Comparison of ENCODE assay signal across 1 cellular context in genomic region chr2:32039447-32040219, GRCh38.
TF ChIP-seq lines count a peak whose summit lies in the region.

Gene DPY30 (minus strand): TSS chr2:32039805. CDS start chr2:32039456, 349 bp downstream.

TF ChIP-seq in K562, 482 proteins besides CTCF, POLR2A, EP300 and RAD21 (continued from another document and continues in another):
- TF ChIP-seq TGIF2 (CRISPR knock-in tag; IDR thresholded peaks at IDR 0.05) (no peak), XRCC5 (IDR thresholded peaks at IDR 0.05; ENCODE audit: low read depth, low read length) (no peak), TBP (optimal IDR thresholded peaks at IDR 0.05; ENCODE audit: low read depth, low read length) (peak; percentile 93), THRA (IDR thresholded peaks at IDR 0.05) (no peak), POLR2H (tag; IDR thresholded peaks at IDR 0.05; ENCODE audit: low read depth) (peak; percentile 92), PML (IDR thresholded peaks at IDR 0.05; ENCODE audit: low read length) (peak; percentile 89), ZNF277 (CRISPR knock-in tag; IDR thresholded peaks at IDR 0.05; ENCODE audit: borderline replicate concordance) (no peak), ZKSCAN1 (IDR thresholded peaks at IDR 0.05; ENCODE audit: low read depth, low read length) (no peak; the same call in 1 of the 2 replicates), CHD2 (IDR thresholded peaks at IDR 0.05; ENCODE audit: low read depth, low read length) (0 out of 2 replicates have a peak, but pooled peaks have one; percentile 37), TAF9B (IDR thresholded peaks at IDR 0.05; ENCODE audit: partially characterized antibody) (peak; percentile 93), FOXK2 (conservative IDR thresholded peaks at IDR 0.05 in 1 of 2, IDR thresholded peaks at IDR 0.05 in 1 of 2; ENCODE audit: low read depth in 2 of 2) (0 out of 4 replicates have a peak, but pooled peaks of 1 of the 2 experiments have one; percentile 42), ZNF146 (CRISPR knock-in tag; IDR thresholded peaks at IDR 0.05; ENCODE audit: unreplicated experiment) (no peak), MYC (IDR thresholded peaks at IDR 0.05; ENCODE audit: low read depth, low read length) (peak; percentile 95), MYC (CRISPR knock-in tag; IDR thresholded peaks at IDR 0.05; ENCODE audit: borderline replicate concordance, low read depth) (no peak), SAP30 (IDR thresholded peaks at IDR 0.05; ENCODE audit: borderline replicate concordance, insufficient read depth, low read depth, low read length, poor library complexity, severe bottlenecking) (peak; percentile 80), ZNF75A (CRISPR knock-in tag; IDR thresholded peaks at IDR 0.05) (no peak), CTBP1 (IDR thresholded peaks at IDR 0.05; ENCODE audit: borderline replicate concordance) (peak; percentile 78), MECOM (CRISPR knock-in tag; IDR thresholded peaks at IDR 0.05) (no peak), TBL1XR1 (IDR thresholded peaks at IDR 0.05; ENCODE audit: low read length in 2 of 2) (peak in 1 of 2 experiments; percentile 48; a peak in 1 of 4 replicates), MTA1 (IDR thresholded peaks at IDR 0.05; ENCODE audit: borderline replicate concordance) (peak; percentile 63; the same call in 1 of the 2 replicates), RBM39 (optimal IDR thresholded peaks at IDR 0.05; ENCODE audit: low read depth, low read length) (peak; percentile 29), HCFC1 (IDR thresholded peaks at IDR 0.05; ENCODE audit: low read depth, low read length) (peak; percentile 70), ZNF511 (CRISPR knock-in tag; IDR thresholded peaks at IDR 0.05) (no peak; the same call in 1 of the 2 replicates), KDM1A (IDR thresholded peaks at IDR 0.05) (no peak), ZBTB9 (CRISPR knock-in tag; IDR thresholded peaks at IDR 0.05) (peak; percentile 48; the same call in 1 of the 2 replicates), NFIC (IDR thresholded peaks at IDR 0.05) (peak; percentile 63), ELF1 (tag; IDR thresholded peaks at IDR 0.05) (peak; percentile 36; the same call in 1 of the 2 replicates), ARID1B (IDR thresholded peaks at IDR 0.05) (no peak), ILK (tag; IDR thresholded peaks at IDR 0.05; ENCODE audit: borderline replicate concordance, low read depth) (no peak), MBD2 (IDR thresholded peaks at IDR 0.05; ENCODE audit: borderline replicate concordance, low read depth) (peak; percentile 74), ZNF449 (CRISPR knock-in tag; IDR thresholded peaks at IDR 0.05) (no peak), ZNF217 (CRISPR knock-in tag; IDR thresholded peaks at IDR 0.05) (no peak), SMAD3 (CRISPR knock-in tag; conservative IDR thresholded peaks at IDR 0.05) (no peak), MAZ (CRISPR knock-in tag; conservative IDR thresholded peaks at IDR 0.05 in 1 of 2, IDR thresholded peaks at IDR 0.05 in 1 of 2) (peak; percentile 72 to 75; a peak in 3 of 4 replicates), NR2C2 (CRISPR knock-in tag; IDR thresholded peaks at IDR 0.05) (no peak), NR2C2 (tag; IDR thresholded peaks at IDR 0.05) (no peak), ZNF311 (CRISPR knock-in tag; IDR thresholded peaks at IDR 0.05) (no peak), THRB (CRISPR knock-in tag; conservative IDR thresholded peaks at IDR 0.05) (0 out of 2 replicates have a peak, but pooled peaks have one; percentile 9), ZNF830 (CRISPR knock-in tag; IDR thresholded peaks at IDR 0.05) (no peak), PPARD (CRISPR knock-in tag; IDR thresholded peaks at IDR 0.05) (no peak), TRIM28 (IDR thresholded peaks at IDR 0.05) (peak; percentile 64; the same call in 1 of the 2 replicates), ZNF655 (CRISPR knock-in tag; IDR thresholded peaks at IDR 0.05) (no peak), FOXA3 (CRISPR knock-in tag; conservative IDR thresholded peaks at IDR 0.05 in 1 of 2, IDR thresholded peaks at IDR 0.05 in 1 of 2) (peak in 1 of 2 experiments; percentile 52; a peak in 1 of 4 replicates)
- TF ChIP-seq, protein P1, sequence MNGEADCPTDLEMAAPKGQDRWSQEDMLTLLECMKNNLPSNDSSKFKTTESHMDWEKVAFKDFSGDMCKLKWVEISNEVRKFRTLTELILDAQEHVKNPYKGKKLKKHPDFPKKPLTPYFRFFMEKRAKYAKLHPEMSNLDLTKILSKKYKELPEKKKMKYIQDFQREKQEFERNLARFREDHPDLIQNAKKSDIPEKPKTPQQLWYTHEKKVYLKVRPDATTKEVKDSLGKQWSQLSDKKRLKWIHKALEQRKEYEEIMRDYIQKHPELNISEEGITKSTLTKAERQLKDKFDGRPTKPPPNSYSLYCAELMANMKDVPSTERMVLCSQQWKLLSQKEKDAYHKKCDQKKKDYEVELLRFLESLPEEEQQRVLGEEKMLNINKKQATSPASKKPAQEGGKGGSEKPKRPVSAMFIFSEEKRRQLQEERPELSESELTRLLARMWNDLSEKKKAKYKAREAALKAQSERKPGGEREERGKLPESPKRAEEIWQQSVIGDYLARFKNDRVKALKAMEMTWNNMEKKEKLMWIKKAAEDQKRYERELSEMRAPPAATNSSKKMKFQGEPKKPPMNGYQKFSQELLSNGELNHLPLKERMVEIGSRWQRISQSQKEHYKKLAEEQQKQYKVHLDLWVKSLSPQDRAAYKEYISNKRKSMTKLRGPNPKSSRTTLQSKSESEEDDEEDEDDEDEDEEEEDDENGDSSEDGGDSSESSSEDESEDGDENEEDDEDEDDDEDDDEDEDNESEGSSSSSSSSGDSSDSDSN (IDR thresholded peaks at IDR 0.05; ENCODE audit: borderline replicate concordance in 1 of 2, low read depth in 2 of 2, low read length in 2 of 2) = peak; percentile 80 to 92; a peak in 3 of 4 replicates
- TF ChIP-seq, protein P2, sequence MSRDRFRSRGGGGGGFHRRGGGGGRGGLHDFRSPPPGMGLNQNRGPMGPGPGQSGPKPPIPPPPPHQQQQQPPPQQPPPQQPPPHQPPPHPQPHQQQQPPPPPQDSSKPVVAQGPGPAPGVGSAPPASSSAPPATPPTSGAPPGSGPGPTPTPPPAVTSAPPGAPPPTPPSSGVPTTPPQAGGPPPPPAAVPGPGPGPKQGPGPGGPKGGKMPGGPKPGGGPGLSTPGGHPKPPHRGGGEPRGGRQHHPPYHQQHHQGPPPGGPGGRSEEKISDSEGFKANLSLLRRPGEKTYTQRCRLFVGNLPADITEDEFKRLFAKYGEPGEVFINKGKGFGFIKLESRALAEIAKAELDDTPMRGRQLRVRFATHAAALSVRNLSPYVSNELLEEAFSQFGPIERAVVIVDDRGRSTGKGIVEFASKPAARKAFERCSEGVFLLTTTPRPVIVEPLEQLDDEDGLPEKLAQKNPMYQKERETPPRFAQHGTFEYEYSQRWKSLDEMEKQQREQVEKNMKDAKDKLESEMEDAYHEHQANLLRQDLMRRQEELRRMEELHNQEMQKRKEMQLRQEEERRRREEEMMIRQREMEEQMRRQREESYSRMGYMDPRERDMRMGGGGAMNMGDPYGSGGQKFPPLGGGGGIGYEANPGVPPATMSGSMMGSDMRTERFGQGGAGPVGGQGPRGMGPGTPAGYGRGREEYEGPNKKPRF (IDR thresholded peaks at IDR 0.05; ENCODE audit: low read depth, low read length) = no peak
- TF ChIP-seq, protein P3, sequence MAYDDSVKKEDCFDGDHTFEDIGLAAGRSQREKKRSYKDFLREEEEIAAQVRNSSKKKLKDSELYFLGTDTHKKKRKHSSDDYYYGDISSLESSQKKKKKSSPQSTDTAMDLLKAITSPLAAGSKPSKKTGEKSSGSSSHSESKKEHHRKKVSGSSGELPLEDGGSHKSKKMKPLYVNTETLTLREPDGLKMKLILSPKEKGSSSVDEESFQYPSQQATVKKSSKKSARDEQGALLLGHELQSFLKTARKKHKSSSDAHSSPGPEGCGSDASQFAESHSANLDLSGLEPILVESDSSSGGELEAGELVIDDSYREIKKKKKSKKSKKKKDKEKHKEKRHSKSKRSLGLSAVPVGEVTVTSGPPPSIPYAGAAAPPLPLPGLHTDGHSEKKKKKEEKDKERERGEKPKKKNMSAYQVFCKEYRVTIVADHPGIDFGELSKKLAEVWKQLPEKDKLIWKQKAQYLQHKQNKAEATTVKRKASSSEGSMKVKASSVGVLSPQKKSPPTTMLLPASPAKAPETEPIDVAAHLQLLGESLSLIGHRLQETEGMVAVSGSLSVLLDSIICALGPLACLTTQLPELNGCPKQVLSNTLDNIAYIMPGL (CRISPR knock-in tag; IDR thresholded peaks at IDR 0.05) = no peak
- TF ChIP-seq, protein P4, sequence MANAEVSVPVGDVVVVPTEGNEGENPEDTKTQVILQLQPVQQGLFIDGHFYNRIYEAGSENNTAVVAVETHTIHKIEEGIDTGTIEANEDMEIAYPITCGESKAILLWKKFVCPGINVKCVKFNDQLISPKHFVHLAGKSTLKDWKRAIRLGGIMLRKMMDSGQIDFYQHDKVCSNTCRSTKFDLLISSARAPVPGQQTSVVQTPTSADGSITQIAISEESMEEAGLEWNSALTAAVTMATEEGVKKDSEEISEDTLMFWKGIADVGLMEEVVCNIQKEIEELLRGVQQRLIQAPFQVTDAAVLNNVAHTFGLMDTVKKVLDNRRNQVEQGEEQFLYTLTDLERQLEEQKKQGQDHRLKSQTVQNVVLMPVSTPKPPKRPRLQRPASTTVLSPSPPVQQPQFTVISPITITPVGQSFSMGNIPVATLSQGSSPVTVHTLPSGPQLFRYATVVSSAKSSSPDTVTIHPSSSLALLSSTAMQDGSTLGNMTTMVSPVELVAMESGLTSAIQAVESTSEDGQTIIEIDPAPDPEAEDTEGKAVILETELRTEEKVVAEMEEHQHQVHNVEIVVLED (CRISPR knock-in tag; IDR thresholded peaks at IDR 0.05) = peak; percentile 27; the same call in 1 of the 2 replicates
